19 cellular contexts compared by ENCODE assay signal in the genomic region with DNA sequence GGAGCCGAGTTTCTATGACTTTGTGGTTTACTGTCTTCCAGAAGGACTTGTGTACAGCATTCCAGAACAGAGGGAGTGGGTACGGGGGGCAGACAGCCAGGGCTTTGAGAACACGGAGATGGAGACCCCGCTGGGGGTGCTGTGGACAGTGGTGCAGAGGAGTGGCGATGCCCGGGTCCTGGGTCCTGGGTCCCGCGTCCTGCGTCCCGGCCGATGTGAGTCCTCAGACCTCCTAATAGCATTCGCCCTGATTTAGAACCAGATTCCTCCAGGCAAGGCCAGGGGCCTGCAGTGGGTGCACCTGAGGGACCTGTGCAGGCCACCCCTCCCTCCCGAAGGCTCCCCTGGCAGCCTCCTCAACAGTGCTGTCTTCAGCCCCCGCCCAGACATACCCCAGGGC.
"Had no signal": no experiment of that assay in that cellular context is flagged by ENCODE, and none has a peak within 500 bp of the region (broad histone marks: within the 10 kb centered on the region; RNA-seq: fewer than 3 reads in every experiment).

No MANE protein-coding gene starts in this region.

- H3K4me1 ChIP-seq: colonic mucosa, foreskin keratinocyte had no signal

- H3K27me3 ChIP-seq: colonic mucosa, foreskin keratinocyte, hepatocyte, ovary, suprapubic skin, thyroid gland had no signal

- H2AFZ ChIP-seq: hepatocyte had no signal

- DNase-seq: colonic mucosa; dermis blood vessel endothelial cell; erythroblast; foreskin keratinocyte; left colon; left ventricle myocardium superior; mesendoderm; naive B cell; nucleus accumbens; ovary; stimulated activated CD4-positive, alpha-beta T cell treated with anti-CD3 and anti-CD28 coated beads, Interleukin-2, amount 100 ng/mL, for 48 hours; stimulated activated naive CD8-positive, alpha-beta T cell treated with anti-CD3 and anti-CD28 coated beads, Interleukin-15, Interleukin-2, amounts not matched to agents 100 U/mL and 50 U/mL, for 24 hours; thyroid gland had no signal

- H3K27ac ChIP-seq: colonic mucosa, foreskin keratinocyte, ovary, suprapubic skin, thyroid gland had no signal

- H3K36me3 ChIP-seq: colonic mucosa, ovary had no signal

- H3K27me3 Mint-ChIP-seq: naive B cell had no signal

- FAIRE-seq: endothelial cell of umbilical vein had no signal

- H3K79me2 ChIP-seq: hepatocyte had no signal

- H3K4me3 ChIP-seq: colonic mucosa, hepatocyte, lung, ovary, smooth muscle cell, suprapubic skin, thyroid gland had no signal

- H3K4me2 ChIP-seq: hepatocyte, smooth muscle cell had no signal

- ATAC-seq: foreskin keratinocyte; left colon; left ventricle myocardium superior; right cardiac atrium; stimulated activated naive CD8-positive, alpha-beta T cell treated with anti-CD3 and anti-CD28 coated beads, Interleukin-15, Interleukin-2, amounts not matched to agents 100 U/mL and 50 U/mL, for 24 hours had no signal

- H3K9me3 ChIP-seq: colonic mucosa, ovary, suprapubic skin, thyroid gland had no signal
